Comparison of ENCODE assay signal across 13 cellular contexts in the genomic region with DNA sequence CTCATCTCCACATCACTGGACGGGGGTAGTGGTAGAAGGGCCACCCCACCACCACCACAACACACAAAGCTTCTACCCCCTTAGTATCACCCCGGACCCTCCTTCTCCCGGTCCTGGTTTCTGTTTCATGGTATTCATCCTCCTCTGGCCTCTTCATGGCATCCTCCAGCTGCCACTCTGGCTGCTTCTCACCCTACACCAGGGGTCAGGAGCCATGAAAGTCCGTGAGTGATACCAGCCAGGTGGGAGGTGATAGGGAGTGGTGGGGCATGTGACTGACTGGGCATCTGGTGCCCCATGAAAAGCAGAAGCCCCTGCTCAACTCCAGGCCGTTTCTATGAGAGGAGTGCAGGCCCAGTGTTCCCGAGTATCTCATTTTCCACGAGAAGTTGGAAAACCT.
DNase-seq lines count a peak whose midpoint lies in the region; ATAC-seq, FAIRE-seq and TF ChIP-seq lines count a peak whose summit lies in the region.
"Had no signal": no experiment of that assay in that cellular context is flagged by ENCODE, and none has a peak within 500 bp of the region (broad histone marks: within the 10 kb centered on the region; RNA-seq: fewer than 3 reads in every experiment).

No MANE protein-coding gene starts in this region.

- peak overlapping the region; percentile 76 for H3K27ac ChIP-seq in layer of hippocampus (ENCODE audit: low read depth, low read length)
- H3K27ac ChIP-seq: epithelial cell of prostate had no signal

- peak overlapping the region; percentile 73 for H3K27ac Mint-ChIP-seq in activated T-helper 17 cell treated with anti-CD3 and anti-CD28 coated beads, Interleukin-2, amount 50 U/mL, for 72 hours
- H3K27ac Mint-ChIP-seq in stimulated activated effector memory CD8-positive, alpha-beta T cell treated with anti-CD3 and anti-CD28 coated beads, Interleukin-12 subunit alpha, Interleukin-12 subunit beta, amount 100 ng/mL, for 72 hours, result peak overlapping the region; percentile 77
- H3K27ac Mint-ChIP-seq in stimulated activated naive CD8-positive, alpha-beta T cell treated with anti-CD3 and anti-CD28 coated beads, Interleukin-15, amount 100 ng/mL, for 72 hours, result no peak overlapping the region

- H3K4me3 Mint-ChIP-seq in activated T-helper 17 cell treated with anti-CD3 and anti-CD28 coated beads, Interleukin-2, amount 50 U/mL, for 72 hours, result no peak overlapping the region
- H3K4me3 Mint-ChIP-seq in stimulated activated effector memory CD8-positive, alpha-beta T cell treated with anti-CD3 and anti-CD28 coated beads, Interleukin-12 subunit alpha, Interleukin-12 subunit beta, amount 100 ng/mL, for 72 hours, result no peak overlapping the region
- H3K4me3 Mint-ChIP-seq in stimulated activated naive CD8-positive, alpha-beta T cell treated with anti-CD3 and anti-CD28 coated beads, Interleukin-15, amount 100 ng/mL, for 72 hours, result no peak overlapping the region
- H3K4me3 Mint-ChIP-seq: nephron had no signal

- H3K4me1 Mint-ChIP-seq in activated T-helper 17 cell treated with anti-CD3 and anti-CD28 coated beads, Interleukin-2, amount 50 U/mL, for 72 hours, result peaks cover 17% of the 10 kb centered on the region
- H3K4me1 Mint-ChIP-seq in stimulated activated effector memory CD8-positive, alpha-beta T cell treated with anti-CD3 and anti-CD28 coated beads, Interleukin-12 subunit alpha, Interleukin-12 subunit beta, amount 100 ng/mL, for 72 hours, result peaks cover 32% of the 10 kb centered on the region
- H3K4me1 Mint-ChIP-seq in stimulated activated naive CD8-positive, alpha-beta T cell treated with anti-CD3 and anti-CD28 coated beads, Interleukin-15, amount 100 ng/mL, for 72 hours, result peaks cover 48% of the 10 kb centered on the region

- FAIRE-seq in GM12891 (lab: Jason Lieb, UNC), result no peak

- H3K27me3 ChIP-seq in layer of hippocampus (ENCODE audit: control insufficient read depth, insufficient read depth, low read length), result no peaks in the 10 kb centered on the region

- no peak for ATAC-seq in activated T-helper 17 cell treated with anti-CD3 and anti-CD28 coated beads, Interleukin-2, amount 50 U/mL, for 72 hours (replicated peaks)
- ATAC-seq in stimulated activated effector memory CD8-positive, alpha-beta T cell treated with anti-CD3 and anti-CD28 coated beads, Interleukin-12 subunit alpha, Interleukin-12 subunit beta, amount 100 ng/mL, for 72 hours, result no peak
- no peak for ATAC-seq in HG02973 (IDR thresholded peaks at IDR 0.05; ENCODE audit: unreplicated experiment)
- ATAC-seq in stimulated activated naive CD8-positive, alpha-beta T cell treated with anti-CD3 and anti-CD28 coated beads, Interleukin-15, amount 100 ng/mL, for 72 hours, result no peak

- DNase-seq in GM12891 (ENCODE audit: insufficient read length, low spot score), result no peak
- DNase-seq in stimulated activated effector memory CD8-positive, alpha-beta T cell treated with anti-CD3 and anti-CD28 coated beads, Interleukin-12 subunit alpha, Interleukin-12 subunit beta, amount 100 ng/mL, for 72 hours (ENCODE audit: low spot score in 2 of 2), result no peak
- no peak for DNase-seq in stimulated activated naive CD8-positive, alpha-beta T cell treated with anti-CD3 and anti-CD28 coated beads, Interleukin-15, amount 100 ng/mL, for 72 hours
- DNase-seq in MV-4-11 (lab: John Stamatoyannopoulos, UW), result no peak
- no peak for DNase-seq in activated CD4-positive, CD25-positive, alpha-beta regulatory T cell treated with anti-CD3 and anti-CD28 coated beads, Interleukin-2, amount 50 U/mL, for 72 hours
- DNase-seq: OCI-M1; stimulated activated CD4-positive, alpha-beta T cell treated with anti-CD3 and anti-CD28 coated beads, Interleukin-12 subunit alpha, Interleukin-12 subunit beta, amount 100 ng/mL, for 4 hours; T-helper 1 cell had no signal

- no peaks in the 10 kb centered on the region for H3K27me3 Mint-ChIP-seq in activated T-helper 17 cell treated with anti-CD3 and anti-CD28 coated beads, Interleukin-2, amount 50 U/mL, for 72 hours
- no peaks in the 10 kb centered on the region for H3K27me3 Mint-ChIP-seq in stimulated activated naive CD8-positive, alpha-beta T cell treated with anti-CD3 and anti-CD28 coated beads, Interleukin-15, amount 100 ng/mL, for 72 hours

- TF ChIP-seq POLR2A in GM12891 (IDR thresholded peaks at IDR 0.05; ENCODE audit: low read depth, low read length), result no peak

- H3K36me3 Mint-ChIP-seq in activated T-helper 17 cell treated with anti-CD3 and anti-CD28 coated beads, Interleukin-2, amount 50 U/mL, for 72 hours (ENCODE audit: low read depth), result peaks cover 99% of the 10 kb centered on the region
- H3K36me3 Mint-ChIP-seq in stimulated activated effector memory CD8-positive, alpha-beta T cell treated with anti-CD3 and anti-CD28 coated beads, Interleukin-12 subunit alpha, Interleukin-12 subunit beta, amount 100 ng/mL, for 72 hours, result peaks cover 100% of the 10 kb centered on the region

- no peaks in the 10 kb centered on the region for H3K9me3 Mint-ChIP-seq in activated T-helper 17 cell treated with anti-CD3 and anti-CD28 coated beads, Interleukin-2, amount 50 U/mL, for 72 hours
- H3K9me3 Mint-ChIP-seq in stimulated activated effector memory CD8-positive, alpha-beta T cell treated with anti-CD3 and anti-CD28 coated beads, Interleukin-12 subunit alpha, Interleukin-12 subunit beta, amount 100 ng/mL, for 72 hours, result no peaks in the 10 kb centered on the region
- no peaks in the 10 kb centered on the region for H3K9me3 Mint-ChIP-seq in stimulated activated naive CD8-positive, alpha-beta T cell treated with anti-CD3 and anti-CD28 coated beads, Interleukin-15, amount 100 ng/mL, for 72 hours
- H3K9me3 Mint-ChIP-seq: nephron had no signal

TF ChIP-seq in GM12891, 5 proteins besides CTCF, POLR2A, EP300 and RAD21:
- TF ChIP-seq TAF1 (IDR thresholded peaks at IDR 0.05; ENCODE audit: low read depth, low read length), result no peak
- TF ChIP-seq POLR2AphosphoS5 (IDR thresholded peaks at IDR 0.05; ENCODE audit: low read depth, low read length), result peak; percentile 26; the same call in 1 of the 2 replicates
TF ChIP-seq in GM12891: peak in this region for 1.

Comparison
In these comparisons a context has a peak if more than half of its experiments do, and no peak if none do; other contexts are left out.
1. H3K27ac Mint-ChIP-seq: peak in activated T-helper 17 cell treated with anti-CD3 and anti-CD28 coated beads, Interleukin-2, amount 50 U/mL, for 72 hours (single experiment) and stimulated activated effector memory CD8-positive, alpha-beta T cell treated with anti-CD3 and anti-CD28 coated beads, Interleukin-12 subunit alpha, Interleukin-12 subunit beta, amount 100 ng/mL, for 72 hours (single experiment); none in stimulated activated naive CD8-positive, alpha-beta T cell treated with anti-CD3 and anti-CD28 coated beads, Interleukin-15, amount 100 ng/mL, for 72 hours (0 of 2).